8 cellular contexts compared by ENCODE assay signal in the genomic region with DNA sequence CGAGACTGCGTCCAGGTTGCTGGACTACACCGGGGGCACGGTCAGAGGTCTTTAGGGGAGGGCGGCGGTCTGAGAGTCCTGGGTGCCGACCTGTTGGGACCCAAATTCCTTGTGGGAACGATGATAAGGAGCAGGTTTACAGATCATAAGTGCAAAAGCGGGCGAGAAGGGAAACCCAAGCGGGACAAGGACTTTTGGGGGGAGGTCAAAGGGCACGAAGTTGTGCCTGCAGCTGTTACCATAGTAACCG. TPM values are rescaled to one million over a fixed set of nuclear protein-coding genes. Genes with fewer than 3 reads are reported as not detected.
DNase-seq lines count a peak whose midpoint lies in the region; ATAC-seq and TF ChIP-seq lines count a peak whose summit lies in the region.

No MANE protein-coding gene starts in this region.

- no peak for TF ChIP-seq CTCF in HEK293 (tag by site-specific recombination; IDR thresholded peaks at IDR 0.05)
- no peak for TF ChIP-seq CTCF in WTC11 (IDR thresholded peaks at IDR 0.05)
- TF ChIP-seq CTCF in natural killer cell (IDR thresholded peaks at IDR 0.05) = no peak
- no peak for TF ChIP-seq CTCF in suprapubic skin (IDR thresholded peaks at IDR 0.05)

- 0 out of 2 replicates have a peak, but pooled peaks cover 3% of the 10 kb centered on the region for H3K4me1 ChIP-seq in HEK293 (ENCODE audit: control insufficient read depth, insufficient read depth, low read length)
- peaks cover 29% of the 10 kb centered on the region for H3K4me1 ChIP-seq in suprapubic skin

- peak overlapping the region; percentile 86 for H3K4me3 ChIP-seq in HEK293 (ENCODE audit: low read depth, low read length)
- peak overlapping the region; percentile 85 for H3K4me3 ChIP-seq in suprapubic skin

- no peaks in the 10 kb centered on the region for H3K27me3 Mint-ChIP-seq in WTC11 (ENCODE audit: low read depth)
- H3K27me3 Mint-ChIP-seq in natural killer cell (ENCODE audit: low read depth in 2 of 2) = no peaks in the 10 kb centered on the region

- 0% methylated on average over 10 of the region's 13 CpGs for WGBS in suprapubic skin

- peak; percentile 85 for DNase-seq in WTC11 (ENCODE audit: low spot score)
- peak; percentile 83 for DNase-seq in effector CD4-positive, alpha-beta T cell
- DNase-seq in natural killer cell = peak; percentile 82
- peak; percentile 94 to 95 for DNase-seq in suprapubic skin (ENCODE audit: low spot score in 2 of 2)
- DNase-seq in NCI-H82 (lab: John Stamatoyannopoulos, UW) = no peak
- DNase-seq in kidney glomerular epithelial cell (lab: John Stamatoyannopoulos, UW) = no peak
- no peak for DNase-seq in DMS 273 treated with DMSO at 0.1 percent for 48 hours (lab: John Stamatoyannopoulos, UW)

- TF ChIP-seq EP300 in suprapubic skin (IDR thresholded peaks at IDR 0.05) = no peak

- no peaks in the 10 kb centered on the region for H3K9me3 ChIP-seq in HEK293 (ENCODE audit: control insufficient read depth, insufficient read depth, low read depth, low read length)
- no peaks in the 10 kb centered on the region for H3K9me3 ChIP-seq in suprapubic skin

- TF ChIP-seq POLR2A in suprapubic skin (IDR thresholded peaks at IDR 0.05) = peak in 1 of 2 donors; percentile 3

- POLR2A ChIA-PET in HEK293 (lab: Yijun Ruan, JAX) (interaction anchor here (0.5 to 4.1 kb wide), 10 partner anchors 9 to 402 kb away, joined by 3 to 41 read pairs (median 6); a partner anchor contains a TSS), WTC11 (lab: Charles Lee) (interaction anchor here (0.5 to 1.3 kb wide), 8 partner anchors 9 to 160 kb away, joined by 3 to 9 read pairs (median 4); a partner anchor contains a TSS)

- CTCF ChIA-PET in HEK293 (lab: Yijun Ruan, JAX) = interaction anchor here (1.3 to 9.2 kb wide), 4 partner anchors 8 to 116 kb away, joined by 3 to 175 read pairs (median 5); a partner anchor contains a TSS
- CTCF ChIA-PET in WTC11 (lab: Charles Lee) = interaction anchor here (1.5 to 2.2 kb wide), 3 partner anchors 12 to 90 kb away, joined by 4 to 13 read pairs (median 13); no protein-coding TSS in a partner anchor

- H3K27me3 ChIP-seq in suprapubic skin = no peaks in the 10 kb centered on the region

- H3K4me3 Mint-ChIP-seq in WTC11 (peak overlapping the region; percentile 92), natural killer cell (peak overlapping the region; percentile 98)

- H3K9me3 Mint-ChIP-seq in WTC11 (no peaks in the 10 kb centered on the region), natural killer cell (no peaks in the 10 kb centered on the region)

- H3K27ac ChIP-seq in HEK293 (ENCODE audit: extremely low read depth, low read depth, low read length) = peak overlapping the region; percentile 74
- H3K27ac ChIP-seq in suprapubic skin = peak overlapping the region; percentile 96

- H3K36me3 Mint-ChIP-seq in WTC11 (peaks cover 39% of the 10 kb centered on the region), natural killer cell (peaks cover 6% of the 10 kb centered on the region)

- H3K36me3 ChIP-seq in HEK293 (ENCODE audit: control insufficient read depth in 2 of 2, insufficient read depth in 1 of 2, low read length in 2 of 2) (peaks cover 19 to 53% of the 10 kb centered on the region in 2 experiments; a peak in 2 of 3 replicates), suprapubic skin (peaks cover 26% of the 10 kb centered on the region)

- no peak for ATAC-seq in WTC11
- ATAC-seq in natural killer cell = no peak

- peak overlapping the region; percentile 99 for H3K27ac Mint-ChIP-seq in WTC11
- H3K27ac Mint-ChIP-seq in natural killer cell = peak overlapping the region; percentile 98 to 100

- intact Hi-C loops in natural killer cell (cut with micrococcal nuclease) = loop anchor here (1.0 kb wide), 3 partner anchors 15 to 161 kb away; a partner anchor contains a TSS

- H3K4me1 Mint-ChIP-seq in WTC11 (peaks cover 20% of the 10 kb centered on the region), natural killer cell (peaks cover 35 to 54% of the 10 kb centered on the region in 2 donors)

TF ChIP-seq in HEK293, 187 proteins besides CTCF, POLR2A, EP300 and RAD21 (continues in another document):
- TF ChIP-seq BCL11A (tag by site-specific recombination; IDR thresholded peaks at IDR 0.05; ENCODE audit: low read depth) (peak; percentile 97), PRDM1 (tag by site-specific recombination; IDR thresholded peaks at IDR 0.05) (no peak)
- TF ChIP-seq, protein P1, sequence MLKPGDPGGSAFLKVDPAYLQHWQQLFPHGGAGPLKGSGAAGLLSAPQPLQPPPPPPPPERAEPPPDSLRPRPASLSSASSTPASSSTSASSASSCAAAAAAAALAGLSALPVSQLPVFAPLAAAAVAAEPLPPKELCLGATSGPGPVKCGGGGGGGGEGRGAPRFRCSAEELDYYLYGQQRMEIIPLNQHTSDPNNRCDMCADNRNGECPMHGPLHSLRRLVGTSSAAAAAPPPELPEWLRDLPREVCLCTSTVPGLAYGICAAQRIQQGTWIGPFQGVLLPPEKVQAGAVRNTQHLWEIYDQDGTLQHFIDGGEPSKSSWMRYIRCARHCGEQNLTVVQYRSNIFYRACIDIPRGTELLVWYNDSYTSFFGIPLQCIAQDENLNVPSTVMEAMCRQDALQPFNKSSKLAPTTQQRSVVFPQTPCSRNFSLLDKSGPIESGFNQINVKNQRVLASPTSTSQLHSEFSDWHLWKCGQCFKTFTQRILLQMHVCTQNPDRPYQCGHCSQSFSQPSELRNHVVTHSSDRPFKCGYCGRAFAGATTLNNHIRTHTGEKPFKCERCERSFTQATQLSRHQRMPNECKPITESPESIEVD (tag by site-specific recombination; IDR thresholded peaks at IDR 0.05) = no peak

TF ChIP-seq in WTC11, 78 proteins besides CTCF, POLR2A, EP300 and RAD21:
- TF ChIP-seq JAZF1 (CRISPR knock-in tag; IDR thresholded peaks at IDR 0.05) = no peak
- TF ChIP-seq ESRRA (CRISPR knock-in tag; IDR thresholded peaks at IDR 0.05; ENCODE audit: borderline replicate concordance) = peak; percentile 74; the same call in 1 of the 2 replicates

RNA-seq across cellular contexts. Expression of a gene that starts 0.3 kb away (rescaled TPM):
- total RNA-seq in WTC11 (2021) (69.1 to 85.7 TPM (median 72.8 TPM) in 3 replicates), natural killer cell (100 to 1,000 TPM; 137 to 208 (median 187) TPM), suprapubic skin (10 to 100 TPM; 33.9 to 58.9 (median 38.9) TPM)

RNA-seq across cellular contexts. Expression of a gene that starts 0.5 kb away (rescaled TPM):
- total RNA-seq in WTC11 (2021) (10.1 to 13.1 TPM (median 10.8 TPM) in 3 replicates), natural killer cell (10 to 100 TPM in 2 of 3 donors, 1 to 10 TPM in 1; 9.5 to 14.8 (median 13.9) TPM), suprapubic skin (10 to 100 TPM in 1 of 4 donors, 1 to 10 TPM in 3; 5.5 to 10.6 (median 9.0) TPM)

RNA-seq across cellular contexts. Expression of a gene that starts 14.6 kb away (rescaled TPM):
- total RNA-seq in WTC11 (2021) = 98.7 to 102 TPM (median 101 TPM) in 3 replicates
- total RNA-seq in natural killer cell = 100 to 1,000 TPM in 2 of 3 donors, 10 to 100 TPM in 1; 91.4 to 138 (median 138) TPM
- 10 to 100 TPM; 41.7 to 46.4 (median 45.0) TPM for total RNA-seq in suprapubic skin

Comparison
In these comparisons a context has a peak if more than half of its experiments do, and no peak if none do; other contexts are left out.
1. DNase-seq: peak in WTC11 (single experiment), effector CD4-positive, alpha-beta T cell (single experiment), natural killer cell (single experiment) and suprapubic skin (2 of 2); none in NCI-H82 (single experiment), kidney glomerular epithelial cell (single experiment) and DMS 273 treated with DMSO at 0.1 percent for 48 hours (single experiment).